ENCODE assay signal across 10 cellular contexts in the genomic region with DNA sequence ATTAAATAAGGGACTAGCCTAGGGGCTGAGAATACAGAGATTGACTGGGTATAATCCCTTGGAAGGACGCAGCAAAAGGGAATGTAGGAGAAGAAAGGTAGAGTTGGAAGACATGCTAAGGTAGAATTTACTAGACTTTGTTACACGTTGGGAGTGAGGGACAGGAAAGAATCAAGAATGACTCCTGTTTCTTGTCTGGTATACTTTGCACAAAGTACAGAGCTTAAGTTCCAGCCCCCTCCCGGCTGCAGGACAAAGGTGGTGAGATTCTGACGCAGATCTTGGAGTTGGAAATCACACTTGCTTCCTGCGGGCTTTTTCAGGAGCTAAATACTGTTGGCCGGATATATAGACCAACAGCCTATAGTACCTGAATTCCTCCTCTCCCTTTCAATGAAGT. TPM values are rescaled to one million over a fixed set of nuclear protein-coding genes. Genes with fewer than 3 reads are reported as not detected.
DNase-seq lines count a peak whose midpoint lies in the region; ATAC-seq and TF ChIP-seq lines count a peak whose summit lies in the region.
"Had no signal": no experiment of that assay in that cellular context is flagged by ENCODE, and none has a peak within 500 bp of the region (broad histone marks: within the 10 kb centered on the region; RNA-seq: fewer than 3 reads in every experiment).

No MANE protein-coding gene starts in this region.

- WGBS in right lobe of liver (ENCODE audit: insufficient coverage, low coverage, low lambda C conversion rate, missing lambda C conversion rate) = 34% methylated on average over 6 of the region's 6 CpGs
- WGBS in tibial nerve, 2 donors = 45 to 46% methylated on average over 6 of the region's 6 CpGs

- no peak for TF ChIP-seq CTCF in astrocyte of the cerebellum (IDR thresholded peaks at IDR 0.05; ENCODE audit: low read depth, low read length, missing control alignments)
- TF ChIP-seq CTCF in right lobe of liver (IDR thresholded peaks at IDR 0.05) = no peak
- no peak for TF ChIP-seq CTCF in tibial nerve (IDR thresholded peaks at IDR 0.05)

- H3K4me3 ChIP-seq in astrocyte of the cerebellum (ENCODE audit: low read depth, low read length) (peak overlapping the region; percentile 77), right lobe of liver (peak overlapping the region; percentile 85 to 91 (median 87)), tibial nerve (peak overlapping the region; percentile 60 to 81 (median 70))

- in situ Hi-C loops in astrocyte of the cerebellum (cut with HindIII; ENCODE audit: low sequenced_read_pairs) = no loop called here

- CTCF ChIA-PET in activated naive CD4-positive, alpha-beta T cell treated with anti-CD3 and anti-CD28 coated beads for 36 hours (lab: Charles Lee) = no interaction called here

- H3K27ac ChIP-seq in right lobe of liver (peak overlapping the region in 1 of 3 donors; percentile 61), tibial nerve (peak overlapping the region in 1 of 4 donors; percentile 70)

- intact Hi-C loops in activated naive CD4-positive, alpha-beta T cell treated with anti-CD3 and anti-CD28 coated beads for 36 hours (cut with micrococcal nuclease) = loop anchor here (5.0 kb wide), 2 partner anchors 54 to 71 kb away; a partner anchor contains a TSS
- intact Hi-C loops in right lobe of liver (cut with DNase I) = no loop called here

- H3K9me3 Mint-ChIP-seq in activated naive CD4-positive, alpha-beta T cell treated with anti-CD3 and anti-CD28 coated beads for 36 hours = no peaks in the 10 kb centered on the region

- no peak for DNase-seq in activated naive CD4-positive, alpha-beta T cell treated with anti-CD3 and anti-CD28 coated beads for 36 hours
- DNase-seq in activated naive CD4-positive, alpha-beta T cell (lab: John Stamatoyannopoulos, UW) = no peak
- DNase-seq in astrocyte of the cerebellum (ENCODE audit: low read depth) (no peak), right lobe of liver (no peak), tibial nerve (ENCODE audit: low spot score in 2 of 2) (no peak), COR-L47 (lab: John Stamatoyannopoulos, UW) (no peak), AML-193 (lab: John Stamatoyannopoulos, UW) (no peak)
- no peak for DNase-seq in activated CD4-positive, alpha-beta T cell treated with anti-CD3 and anti-CD28 coated beads for 48 hours
- DNase-seq: SHP77 treated with DMSO at 0.1 percent for 48 hours; stimulated activated naive CD4-positive, alpha-beta T cell treated with Interleukin-2 at 50 U/mL for 16 hours had no signal

- H3K4me1 ChIP-seq in right lobe of liver (peaks cover 0 to 5% (median 0%) of the 10 kb centered on the region in 4 donors), tibial nerve (peaks cover 0 to 15% (median 0%) of the 10 kb centered on the region in 4 donors)

- no peaks in the 10 kb centered on the region for H3K27me3 ChIP-seq in right lobe of liver
- H3K27me3 ChIP-seq in tibial nerve = no peaks in the 10 kb centered on the region

- no peaks in the 10 kb centered on the region for H3K36me3 ChIP-seq in right lobe of liver
- H3K36me3 ChIP-seq in tibial nerve = no peaks in the 10 kb centered on the region

- H3K4me1 Mint-ChIP-seq in activated naive CD4-positive, alpha-beta T cell treated with anti-CD3 and anti-CD28 coated beads for 36 hours (ENCODE audit: low read depth) = peaks cover 20% of the 10 kb centered on the region

- no peaks in the 10 kb centered on the region for H3K36me3 Mint-ChIP-seq in activated naive CD4-positive, alpha-beta T cell treated with anti-CD3 and anti-CD28 coated beads for 36 hours (ENCODE audit: low read depth)

- H3K9me3 ChIP-seq in right lobe of liver (no peaks in the 10 kb centered on the region), tibial nerve (no peaks in the 10 kb centered on the region)

- H3K27ac Mint-ChIP-seq in activated naive CD4-positive, alpha-beta T cell treated with anti-CD3 and anti-CD28 coated beads for 36 hours = no peak overlapping the region

- no peaks in the 10 kb centered on the region for H3K27me3 Mint-ChIP-seq in activated naive CD4-positive, alpha-beta T cell treated with anti-CD3 and anti-CD28 coated beads for 36 hours (ENCODE audit: low read depth)

- no peak for ATAC-seq in right lobe of liver

- TF ChIP-seq EP300 in tibial nerve (IDR thresholded peaks at IDR 0.05) = no peak

- peak overlapping the region; percentile 75 for H3K4me3 Mint-ChIP-seq in activated naive CD4-positive, alpha-beta T cell treated with anti-CD3 and anti-CD28 coated beads for 36 hours

- TF ChIP-seq POLR2A in right lobe of liver (IDR thresholded peaks at IDR 0.05) (no peak), tibial nerve (IDR thresholded peaks at IDR 0.05) (no peak)

RNA-seq across cellular contexts. Expression of a gene that starts 0.9 kb away (rescaled TPM):
- total RNA-seq in activated naive CD4-positive, alpha-beta T cell treated with anti-CD3 and anti-CD28 coated beads for 36 hours = 1 to 10 TPM; 3.4 to 3.6 TPM
- total RNA-seq in right lobe of liver (1 to 10 TPM; 3.7 to 8.9 (median 5.2) TPM), tibial nerve (10 to 100 TPM in 2 of 4 donors, 1 to 10 TPM in 2; 8.0 to 31.9 (median 10.2) TPM)

RNA-seq across cellular contexts. Expression of a gene that starts 32.0 kb away (rescaled TPM):
- 100 to 1,000 TPM; 306 to 310 TPM for total RNA-seq in activated naive CD4-positive, alpha-beta T cell treated with anti-CD3 and anti-CD28 coated beads for 36 hours
- total RNA-seq in right lobe of liver (100 to 1,000 TPM in 3 of 6 experiments, 10 to 100 TPM in 3; 66.1 to 147 (median 92.3) TPM), tibial nerve (100 to 1,000 TPM in 1 of 4 donors, 10 to 100 TPM in 3; 58.1 to 102 (median 76.8) TPM)

RNA-seq across cellular contexts. Expression of a gene that starts 57.0 kb away (rescaled TPM):
- total RNA-seq in activated naive CD4-positive, alpha-beta T cell treated with anti-CD3 and anti-CD28 coated beads for 36 hours = 1 to 10 TPM; 1.1 to 1.5 TPM
- total RNA-seq in right lobe of liver (under 1 TPM in 5 of 6 experiments, not detected in 1; 0.19 to 0.56 (median 0.38) TPM), tibial nerve (1 to 10 TPM in 2 of 4 donors, under 1 TPM in 2; 0.84 to 3.0 (median 1.3) TPM)
